ENCODE assay signal across 9 cellular contexts in genomic region chr12:6958609-6959375, GRCh38. TPM values are rescaled to one million over a fixed set of nuclear protein-coding genes. Genes with fewer than 3 reads are reported as not detected.
A peak's percentile ranks its signal among the peaks of the same experiment; 100 is the strongest.
DNase-seq lines count a peak whose midpoint lies in the region; ATAC-seq and FAIRE-seq lines count a peak whose summit lies in the region.
"Had no signal": no experiment of that assay in that cellular context is flagged by ENCODE, and none has a peak within 500 bp of the region (broad histone marks: within the 10 kb centered on the region; RNA-seq: fewer than 3 reads in every experiment).

No MANE protein-coding gene starts in this region.

- H3K27ac Mint-ChIP-seq in activated naive CD4-positive, alpha-beta T cell treated with anti-CD3 and anti-CD28 coated beads, Interleukin-2, amount 50 U/mL, for 24 hours = peak overlapping the region; percentile 99
- H3K27ac Mint-ChIP-seq in naive thymus-derived CD8-positive, alpha-beta T cell = peak overlapping the region; percentile 96 to 100 (median 98)

- POLR2A ChIA-PET in naive thymus-derived CD8-positive, alpha-beta T cell (lab: Charles Lee) = interaction anchor here (0.7 to 13.5 kb wide), 16 partner anchors 10 to 328 kb away, joined by 3 to 1315 read pairs (median 6); partner anchors contain the start of genes ATN1, C12orf57, CDCA3 and EMG1

- H3K9me3 Mint-ChIP-seq in activated naive CD4-positive, alpha-beta T cell treated with anti-CD3 and anti-CD28 coated beads, Interleukin-2, amount 50 U/mL, for 24 hours = no peaks in the 10 kb centered on the region
- H3K9me3 Mint-ChIP-seq in naive thymus-derived CD8-positive, alpha-beta T cell = no peaks in the 10 kb centered on the region

- DNase-seq in GM18507 (ENCODE audit: extremely low spot score, insufficient read length, low read depth) (no peak), SIG-M5 (lab: John Stamatoyannopoulos, UW) (peak; percentile 71), NCI-H1694 treated with DMSO at 0.1 percent for 48 hours (lab: John Stamatoyannopoulos, UW) (no peak), DMS153 treated with DMSO at 0.1 percent for 48 hours (lab: John Stamatoyannopoulos, UW; ENCODE audit: unreplicated experiment) (no peak), AG08395 (ENCODE audit: low spot score) (no peak)
- peak; percentile 52 to 88 (median 76) for DNase-seq in naive thymus-derived CD8-positive, alpha-beta T cell

- peaks cover 87% of the 10 kb centered on the region for H3K4me1 Mint-ChIP-seq in activated naive CD4-positive, alpha-beta T cell treated with anti-CD3 and anti-CD28 coated beads, Interleukin-2, amount 50 U/mL, for 24 hours
- H3K4me1 Mint-ChIP-seq in naive thymus-derived CD8-positive, alpha-beta T cell = peaks cover 54 to 92% (median 91%) of the 10 kb centered on the region in 4 donors

- peaks cover 42% of the 10 kb centered on the region for H3K36me3 Mint-ChIP-seq in activated naive CD4-positive, alpha-beta T cell treated with anti-CD3 and anti-CD28 coated beads, Interleukin-2, amount 50 U/mL, for 24 hours
- H3K36me3 Mint-ChIP-seq in naive thymus-derived CD8-positive, alpha-beta T cell = peaks cover 0 to 61% (median 25%) of the 10 kb centered on the region in 3 donors

- ATAC-seq in HG02840 (IDR thresholded peaks at IDR 0.05; ENCODE audit: low FRiP score, unreplicated experiment) = peak; percentile 56
- peak; percentile 45 to 72 for ATAC-seq in naive thymus-derived CD8-positive, alpha-beta T cell

- peak overlapping the region; percentile 95 for H3K4me3 Mint-ChIP-seq in activated naive CD4-positive, alpha-beta T cell treated with anti-CD3 and anti-CD28 coated beads, Interleukin-2, amount 50 U/mL, for 24 hours
- peak overlapping the region; percentile 85 to 99 (median 92) for H3K4me3 Mint-ChIP-seq in naive thymus-derived CD8-positive, alpha-beta T cell

- peak; percentile 98 for FAIRE-seq in GM18507 (lab: Jason Lieb, UNC)

- H3K27me3 Mint-ChIP-seq in activated naive CD4-positive, alpha-beta T cell treated with anti-CD3 and anti-CD28 coated beads, Interleukin-2, amount 50 U/mL, for 24 hours = no peaks in the 10 kb centered on the region
- no peaks in the 10 kb centered on the region for H3K27me3 Mint-ChIP-seq in naive thymus-derived CD8-positive, alpha-beta T cell

RNA-seq across cellular contexts. Expression of gene PTPN6, which starts 7.6 kb away (rescaled TPM):
- 100 to 1,000 TPM; 235 to 247 TPM for total RNA-seq in naive thymus-derived CD8-positive, alpha-beta T cell
- 100 to 1,000 TPM; 182 to 425 (median 260) TPM for polyA plus RNA-seq in naive thymus-derived CD8-positive, alpha-beta T cell

RNA-seq across cellular contexts. Expression of gene PHB2, which starts 11.7 kb away (rescaled TPM):
- total RNA-seq in naive thymus-derived CD8-positive, alpha-beta T cell = 100 to 1,000 TPM; 159 to 173 TPM
- polyA plus RNA-seq in naive thymus-derived CD8-positive, alpha-beta T cell = 100 to 1,000 TPM in 2 of 3 donors, 10 to 100 TPM in 1; 97.0 to 115 (median 108) TPM

RNA-seq across cellular contexts. Expression of gene EMG1, which starts 11.9 kb away (rescaled TPM):
- 10 to 100 TPM; 71.1 to 72.5 TPM for total RNA-seq in naive thymus-derived CD8-positive, alpha-beta T cell
- 10 to 100 TPM; 59.7 to 66.4 (median 64.7) TPM for polyA plus RNA-seq in naive thymus-derived CD8-positive, alpha-beta T cell

RNA-seq across cellular contexts. Expression of gene C12orf57, which starts 15.0 kb away (rescaled TPM):
- 100 to 1,000 TPM; 518 to 519 TPM for total RNA-seq in naive thymus-derived CD8-positive, alpha-beta T cell
- 100 to 1,000 TPM; 329 to 399 (median 366) TPM for polyA plus RNA-seq in naive thymus-derived CD8-positive, alpha-beta T cell

RNA-seq across cellular contexts. Expression of gene RNU7-1, which starts 15.2 kb away (rescaled TPM):
- not detected for total RNA-seq in naive thymus-derived CD8-positive, alpha-beta T cell
- not detected for polyA plus RNA-seq in naive thymus-derived CD8-positive, alpha-beta T cell
- total RNA-seq: subcutaneous adipose tissue had no signal

Comparison
In these comparisons a context has a peak if more than half of its experiments do, and no peak if none do; other contexts are left out.
1. DNase-seq: peak in SIG-M5 (single experiment) and naive thymus-derived CD8-positive, alpha-beta T cell (10 of 10); none in GM18507 (single experiment), NCI-H1694 treated with DMSO at 0.1 percent for 48 hours (single experiment), DMS153 treated with DMSO at 0.1 percent for 48 hours (single experiment) and AG08395 (single experiment).